ENCODE assay signal across 22 cellular contexts in the genomic region with DNA sequence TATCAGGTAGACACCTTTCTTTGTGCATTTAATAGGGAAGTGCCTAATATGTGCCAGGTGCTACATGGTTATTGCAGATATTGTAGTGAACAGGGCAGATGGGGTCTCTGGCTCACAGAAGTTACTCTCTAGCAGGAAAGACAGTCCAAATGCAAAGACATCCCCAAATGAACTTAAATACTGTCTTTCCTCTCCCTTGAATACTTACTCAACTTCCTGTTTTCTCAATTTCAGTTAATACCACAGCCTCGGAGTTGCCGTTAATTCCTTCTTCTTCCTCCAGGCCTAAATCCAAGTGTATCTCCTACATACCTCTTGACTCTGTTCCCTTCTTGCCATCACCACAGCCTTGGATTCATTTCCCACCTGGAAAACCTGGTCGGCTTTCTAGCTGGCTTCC.
DNase-seq lines count a peak whose midpoint lies in the region; ATAC-seq and TF ChIP-seq lines count a peak whose summit lies in the region.
"Had no signal": no experiment of that assay in that cellular context is flagged by ENCODE, and none has a peak within 500 bp of the region (broad histone marks: within the 10 kb centered on the region; RNA-seq: fewer than 3 reads in every experiment).

No MANE protein-coding gene starts in this region.

- H3K4me1 ChIP-seq in BLaER1 = peaks cover 6% of the 10 kb centered on the region; the same call in 1 of the 2 replicates
- H3K4me1 ChIP-seq in lower lobe of right lung = peaks cover 28% of the 10 kb centered on the region

- no peak overlapping the region for H3K9ac ChIP-seq in BLaER1
- H3K9ac ChIP-seq: GM23248 had no signal

- H3K36me3 ChIP-seq in BLaER1 = no peaks in the 10 kb centered on the region
- no peaks in the 10 kb centered on the region for H3K36me3 ChIP-seq in lower lobe of right lung
- H3K36me3 ChIP-seq: thoracic aorta had no signal

- H3K4me3 ChIP-seq in BLaER1 = no peak overlapping the region
- no peak overlapping the region for H3K4me3 ChIP-seq in lower lobe of right lung
- H3K4me3 ChIP-seq: GM23248, skin epidermis, thoracic aorta had no signal

- H3K4me2 ChIP-seq in BLaER1 = peak overlapping the region; percentile 31; the same call in 1 of the 2 replicates

- ATAC-seq in lower lobe of right lung (peak; percentile 29 to 38), HG03378 (IDR thresholded peaks at IDR 0.05; ENCODE audit: unreplicated experiment) (no peak)
- ATAC-seq: activated CD4-positive, alpha-beta T cell treated with anti-CD3 and anti-CD28 coated beads for 36 hours; activated T-cell treated with anti-CD3 and anti-CD28 coated beads, Interleukin-2, amount 50 U/mL, for 72 hours; stimulated activated memory B cell treated with anti-CD40 and anti-IgM and Interleukin-4, amounts not matched to agents 10 μg/mL and 1 μg/mL and 100 μg/mL, for 72 hours had no signal

- H3K9me3 ChIP-seq in BLaER1 = no peaks in the 10 kb centered on the region
- no peaks in the 10 kb centered on the region for H3K9me3 ChIP-seq in lower lobe of right lung
- H3K9me3 ChIP-seq: thoracic aorta had no signal

- no peak overlapping the region for H3K27ac ChIP-seq in BLaER1
- H3K27ac ChIP-seq in lower lobe of right lung = no peak overlapping the region
- H3K27ac ChIP-seq: GM23248, RWPE1, skin epidermis, thoracic aorta had no signal

- no peak for TF ChIP-seq CTCF in lower lobe of right lung (IDR thresholded peaks at IDR 0.05)

- no peaks in the 10 kb centered on the region for H3K27me3 ChIP-seq in BLaER1
- no peaks in the 10 kb centered on the region for H3K27me3 ChIP-seq in lower lobe of right lung (ENCODE audit: low read depth)

- intact Hi-C loops in lower lobe of right lung (cut with DNase I) = no loop called here

- no peaks in the 10 kb centered on the region for H4K20me1 ChIP-seq in BLaER1

- DNase-seq in KG1 (lab: John Stamatoyannopoulos, UW) = peak; percentile 35
- DNase-seq in SIG-M5 treated with dmso at 0.1 percent for 504 hours (lab: John Stamatoyannopoulos, UW; ENCODE audit: unreplicated experiment) = peak; percentile 89
- no peak for DNase-seq in lower lobe of right lung
- DNase-seq in ureter (ENCODE audit: low spot score) = no peak
- no peak for DNase-seq in foreskin melanocyte
- DNase-seq in GM03348 (ENCODE audit: low spot score) = no peak
- DNase-seq: activated CD4-positive, alpha-beta T cell treated with anti-CD3 and anti-CD28 coated beads for 36 hours; activated naive CD4-positive, alpha-beta T cell treated with anti-CD3 and anti-CD28 coated beads, Interleukin-2, amount 50 U/mL, for 16 hours; activated T-cell treated with anti-CD3 and anti-CD28 coated beads, Interleukin-2, amount 50 U/mL, for 72 hours; aorta; DND-41; NCI-H1436 treated with DMSO at 0.1 percent for 48 hours; NCI-H524; nephron progenitor cell; stimulated activated CD4-positive, alpha-beta T cell treated with anti-CD3 and anti-CD28 coated beads, Interleukin-2, amount 100 ng/mL, for 24 hours had no signal

Comparison
In these comparisons a context has a peak if more than half of its experiments do, and no peak if none do; other contexts are left out.
1. DNase-seq: peak in KG1 (single experiment) and SIG-M5 treated with dmso at 0.1 percent for 504 hours (single experiment); none in lower lobe of right lung (single experiment), ureter (single experiment), foreskin melanocyte (single experiment) and GM03348 (single experiment).